35 cellular contexts compared by ENCODE assay signal in the genomic region with DNA sequence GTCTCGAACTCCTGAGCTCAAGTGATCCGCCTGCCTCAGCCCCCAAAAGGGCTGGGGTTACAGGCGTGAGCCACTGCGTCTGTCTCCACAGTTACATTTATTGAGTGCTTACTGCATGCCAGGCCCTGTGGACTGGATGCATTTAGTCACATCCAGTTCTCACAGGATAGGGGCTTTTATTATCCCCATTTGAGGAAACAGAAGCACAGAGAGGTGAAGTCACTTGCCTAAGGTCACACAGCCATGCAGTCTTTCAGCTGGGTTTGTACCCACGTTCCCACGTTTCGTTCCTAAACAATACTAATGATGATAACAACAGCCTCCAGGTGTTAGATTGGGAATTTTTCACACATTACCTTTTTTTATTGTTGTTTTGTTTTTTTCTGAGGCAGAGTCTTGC. TPM values are rescaled to one million over a fixed set of nuclear protein-coding genes. Genes with fewer than 3 reads are reported as not detected.
"Had no signal": no experiment of that assay in that cellular context is flagged by ENCODE, and none has a peak within 500 bp of the region (broad histone marks: within the 10 kb centered on the region; RNA-seq: fewer than 3 reads in every experiment).

No MANE protein-coding gene starts in this region.

- H3K4me2 ChIP-seq: SK-N-SH had no signal

- H3K4me3 Mint-ChIP-seq: activated CD4-positive, alpha-beta T cell treated with anti-CD3 and anti-CD28 coated beads for 36 hours; activated CD4-positive, alpha-beta T cell treated with anti-CD3 and anti-CD28 coated beads, Interleukin-2, amount 10 ng/mL, durations not matched to agents 7 days and 5 days; activated CD8-positive, alpha-beta T cell treated with anti-CD3 and anti-CD28 coated beads, Interleukin-2, amount 10 ng/mL, durations not matched to agents 7 days and 5 days; activated naive CD4-positive, alpha-beta T cell treated with anti-CD3 and anti-CD28 coated beads, Interleukin-2, amount 50 U/mL, for 24 hours; activated T-cell treated with anti-CD3 and anti-CD28 coated beads, Interleukin-2, amount 50 U/mL, for 24 hours; brain; T-helper 1 cell treated with Interleukin-12 subunit alpha and Interleukin-12 subunit beta and Interleukin-4 antibody, amounts not matched to agents 30 μg/mL and 1 μg/mL, for 36 hours; T-helper 2 cell treated with Interferon-gamma antibody and Interleukin-4, amounts not matched to agents 5 μg/mL and 100 μg/mL, for 36 hours had no signal

- DNase-seq: activated CD4-positive, alpha-beta T cell treated with anti-CD3 and anti-CD28 coated beads for 36 hours; activated CD4-positive, alpha-beta T cell treated with anti-CD3 and anti-CD28 coated beads, Interleukin-2, amount 10 ng/mL, durations not matched to agents 7 days and 5 days; activated CD4-positive, alpha-beta T cell treated with anti-CD3 and anti-CD28 coated beads, Interleukin-2, amount 50 U/mL, for 48 hours; activated CD8-positive, alpha-beta T cell treated with anti-CD3 and anti-CD28 coated beads, Interleukin-2, amount 10 ng/mL, durations not matched to agents 7 days and 5 days; activated gamma-delta T cell; activated naive CD4-positive, alpha-beta T cell treated with Interleukin-2 at 50 U/mL for 16 hours; activated T-cell treated with anti-CD3 and anti-CD28 coated beads, Interleukin-2, amount 50 U/mL, for 24 hours; adrenal gland; central memory CD4-positive, alpha-beta T cell; MM.1S; NCI-H1092 treated with DMSO at 0.1 percent for 48 hours; NCI-H1417; NCI-H146; NCI-H187; NCI-H2029 treated with DMSO at 0.1 percent for 48 hours; NCI-H2107; NCI-H2171; NCI-H510A; NCI-H526; NCI-H748 treated with DMSO at 0.1 percent for 48 hours; NK-92 treated with Interleukin-12 subunit alpha and Interleukin-12 subunit beta, amount 100 ng/mL, for 24 hours; PC-3; Peyer's patch; RPMI8226; SHP77 treated with DMSO at 0.1 percent for 48 hours; SK-N-SH had no signal

- H3K9me3 Mint-ChIP-seq: activated naive CD4-positive, alpha-beta T cell treated with anti-CD3 and anti-CD28 coated beads, Interleukin-2, amount 50 U/mL, for 24 hours; T-helper 1 cell treated with Interleukin-12 subunit alpha and Interleukin-12 subunit beta and Interleukin-4 antibody, amounts not matched to agents 30 μg/mL and 1 μg/mL, for 36 hours; T-helper 2 cell treated with Interferon-gamma antibody and Interleukin-4, amounts not matched to agents 5 μg/mL and 100 μg/mL, for 36 hours had no signal

- H3K27me3 Mint-ChIP-seq: activated CD4-positive, alpha-beta T cell treated with anti-CD3 and anti-CD28 coated beads for 36 hours; activated CD4-positive, alpha-beta T cell treated with anti-CD3 and anti-CD28 coated beads, Interleukin-2, amount 10 ng/mL, durations not matched to agents 7 days and 5 days; activated naive CD4-positive, alpha-beta T cell treated with anti-CD3 and anti-CD28 coated beads, Interleukin-2, amount 50 U/mL, for 24 hours; activated T-cell treated with anti-CD3 and anti-CD28 coated beads, Interleukin-2, amount 50 U/mL, for 24 hours had no signal

- H3K4me1 Mint-ChIP-seq: activated CD4-positive, alpha-beta T cell treated with anti-CD3 and anti-CD28 coated beads for 36 hours; activated CD4-positive, alpha-beta T cell treated with anti-CD3 and anti-CD28 coated beads, Interleukin-2, amount 10 ng/mL, durations not matched to agents 7 days and 5 days; activated naive CD4-positive, alpha-beta T cell treated with anti-CD3 and anti-CD28 coated beads, Interleukin-2, amount 50 U/mL, for 24 hours; brain had no signal

- H3K4me3 ChIP-seq: adrenal gland, Peyer's patch, SJSA1 had no signal

- FAIRE-seq: astrocyte, TTC549 had no signal

- H3K36me3 ChIP-seq: adrenal gland, Peyer's patch, SJSA1 had no signal

- ATAC-seq: activated CD4-positive, alpha-beta T cell treated with anti-CD3 and anti-CD28 coated beads for 36 hours; activated CD4-positive, CD25-positive, alpha-beta regulatory T cell treated with anti-CD3 and anti-CD28 coated beads, Interleukin-2, amount 50 U/mL, for 24 hours; activated CD8-positive, alpha-beta T cell treated with anti-CD3 and anti-CD28 coated beads, Interleukin-2, amount 10 ng/mL, durations not matched to agents 7 days and 5 days; PC-3 had no signal

- H3K4me1 ChIP-seq: adrenal gland, Peyer's patch had no signal

- H3K27me3 ChIP-seq: adrenal gland, Peyer's patch, SJSA1 had no signal

- H3K27ac Mint-ChIP-seq: activated CD4-positive, alpha-beta T cell treated with anti-CD3 and anti-CD28 coated beads for 36 hours; activated CD4-positive, alpha-beta T cell treated with anti-CD3 and anti-CD28 coated beads, Interleukin-2, amount 10 ng/mL, durations not matched to agents 7 days and 5 days; activated CD8-positive, alpha-beta T cell treated with anti-CD3 and anti-CD28 coated beads, Interleukin-2, amount 10 ng/mL, durations not matched to agents 7 days and 5 days; activated T-cell treated with anti-CD3 and anti-CD28 coated beads, Interleukin-2, amount 50 U/mL, for 24 hours; activated T-helper 2 cell treated with anti-CD3 and anti-CD28 coated beads, Interferon-gamma antibody, Interleukin-2, Interleukin-4, amounts not matched to agents 10 μg/mL and 5 μg/mL and 100 μg/mL, durations not matched to agents 14 hours and 24 hours and 36 hours; brain; T-helper 1 cell treated with Interleukin-12 subunit alpha and Interleukin-12 subunit beta and Interleukin-4 antibody, amounts not matched to agents 30 μg/mL and 1 μg/mL, for 36 hours; T-helper 2 cell treated with Interferon-gamma antibody and Interleukin-4, amounts not matched to agents 5 μg/mL and 100 μg/mL, for 36 hours had no signal

- H3K27ac ChIP-seq: adrenal gland, Peyer's patch, SJSA1 had no signal

- H3K9me3 ChIP-seq: adrenal gland, Peyer's patch, SJSA1, SK-N-SH had no signal

- H3K36me3 Mint-ChIP-seq: activated naive CD4-positive, alpha-beta T cell treated with anti-CD3 and anti-CD28 coated beads, Interleukin-2, amount 50 U/mL, for 24 hours; brain had no signal

RNA-seq across cellular contexts. Expression of a gene that starts 9.1 kb away (rescaled TPM):
- total RNA-seq: activated CD8-positive, alpha-beta T cell treated with anti-CD3 and anti-CD28 coated beads, Interleukin-2, amount 10 ng/mL, durations not matched to agents 7 days and 5 days; PC-3; SJSA1 had no signal

RNA-seq across cellular contexts. Expression of a gene that starts 58.9 kb away (rescaled TPM):
- total RNA-seq: activated CD4-positive, alpha-beta T cell treated with anti-CD3 and anti-CD28 coated beads for 36 hours; activated CD4-positive, alpha-beta T cell treated with anti-CD3 and anti-CD28 coated beads, Interleukin-2, amount 10 ng/mL, durations not matched to agents 7 days and 5 days; activated CD8-positive, alpha-beta T cell treated with anti-CD3 and anti-CD28 coated beads, Interleukin-2, amount 10 ng/mL, durations not matched to agents 7 days and 5 days; SJSA1 had no signal
